Comparison of ENCODE assay signal across 1 cellular context in genomic region chr2:219498280-219499057, GRCh38.
A peak's percentile ranks its signal among the peaks of the same experiment; 100 is the strongest.
TF ChIP-seq lines count a peak whose summit lies in the region.

Gene GMPPA (plus strand): TSS chr2:219498891. CDS start chr2:219499976, 1,085 bp downstream.

TF ChIP-seq in HepG2, 621 proteins besides CTCF, POLR2A, EP300 and RAD21 (continued from another document and continues in another):
- TF ChIP-seq FUBP1 (CRISPR knock-in tag; IDR thresholded peaks at IDR 0.05; ENCODE audit: borderline replicate concordance) (no peak), U2AF2 (IDR thresholded peaks at IDR 0.05; ENCODE audit: low read depth, low read length) (no peak), GATAD2A (CRISPR knock-in tag; IDR thresholded peaks at IDR 0.05) (no peak), ZNF441 (CRISPR knock-in tag; IDR thresholded peaks at IDR 0.05; ENCODE audit: borderline replicate concordance) (no peak), KDM5B (CRISPR knock-in tag; IDR thresholded peaks at IDR 0.05; ENCODE audit: borderline replicate concordance) (peak; percentile 91), ISX (CRISPR knock-in tag; conservative IDR thresholded peaks at IDR 0.05) (no peak), ZEB1 (IDR thresholded peaks at IDR 0.05; ENCODE audit: insufficient replicate concordance, low read depth) (no peak), ZNF557 (CRISPR knock-in tag; IDR thresholded peaks at IDR 0.05) (no peak; the same call in 1 of the 2 replicates), ZSCAN22 (CRISPR knock-in tag; IDR thresholded peaks at IDR 0.05) (no peak), SALL2 (CRISPR knock-in tag; IDR thresholded peaks at IDR 0.05) (peak; percentile 70), ZNF567 (CRISPR knock-in tag; IDR thresholded peaks at IDR 0.05; ENCODE audit: borderline replicate concordance) (no peak), PRDM4 (CRISPR knock-in tag; IDR thresholded peaks at IDR 0.05; ENCODE audit: borderline replicate concordance) (no peak), ATF6 (CRISPR knock-in tag; conservative IDR thresholded peaks at IDR 0.05) (no peak), ZNF792 (CRISPR knock-in tag; IDR thresholded peaks at IDR 0.05) (no peak; the same call in 1 of the 2 replicates), TMF1 (CRISPR knock-in tag; IDR thresholded peaks at IDR 0.05; ENCODE audit: low read depth) (no peak), RAD51 (IDR thresholded peaks at IDR 0.05; ENCODE audit: borderline replicate concordance) (peak; percentile 22; the same call in 1 of the 2 replicates), ZNF549 (CRISPR knock-in tag; IDR thresholded peaks at IDR 0.05) (no peak; the same call in 1 of the 2 replicates), HCFC1 (IDR thresholded peaks at IDR 0.05; ENCODE audit: low read depth, low read length) (peak; percentile 97), RBM39 (IDR thresholded peaks at IDR 0.05; ENCODE audit: low read depth, low read length, poor library complexity, severe bottlenecking) (no peak), GLMP (CRISPR knock-in tag; IDR thresholded peaks at IDR 0.05; ENCODE audit: borderline replicate concordance) (no peak), ZFX (CRISPR knock-in tag; IDR thresholded peaks at IDR 0.05; ENCODE audit: low read depth) (peak; percentile 81), ATF4 (CRISPR knock-in tag; IDR thresholded peaks at IDR 0.05) (no peak), MBNL3 (CRISPR knock-in tag; conservative IDR thresholded peaks at IDR 0.05) (no peak), MTF2 (CRISPR knock-in tag; IDR thresholded peaks at IDR 0.05; ENCODE audit: borderline replicate concordance) (no peak), ZHX1 (CRISPR knock-in tag; IDR thresholded peaks at IDR 0.05; ENCODE audit: low read depth) (0 out of 2 replicates have a peak, but pooled peaks have one; percentile 45), ZNF292 (CRISPR knock-in tag; IDR thresholded peaks at IDR 0.05; ENCODE audit: borderline replicate concordance, low read depth) (no peak), NPAS2 (CRISPR knock-in tag; IDR thresholded peaks at IDR 0.05; ENCODE audit: borderline replicate concordance) (no peak), TARDBP (CRISPR knock-in tag; IDR thresholded peaks at IDR 0.05) (peak; percentile 77; the same call in 1 of the 2 replicates), KLF13 (CRISPR knock-in tag; IDR thresholded peaks at IDR 0.05) (no peak), ZNF724P (CRISPR knock-in tag; IDR thresholded peaks at IDR 0.05; ENCODE audit: borderline replicate concordance) (no peak; the same call in 1 of the 2 replicates), IKZF4 (CRISPR knock-in tag; IDR thresholded peaks at IDR 0.05; ENCODE audit: borderline replicate concordance, low read depth, not compliant biosample characterization) (no peak)
- TF ChIP-seq, protein P1, sequence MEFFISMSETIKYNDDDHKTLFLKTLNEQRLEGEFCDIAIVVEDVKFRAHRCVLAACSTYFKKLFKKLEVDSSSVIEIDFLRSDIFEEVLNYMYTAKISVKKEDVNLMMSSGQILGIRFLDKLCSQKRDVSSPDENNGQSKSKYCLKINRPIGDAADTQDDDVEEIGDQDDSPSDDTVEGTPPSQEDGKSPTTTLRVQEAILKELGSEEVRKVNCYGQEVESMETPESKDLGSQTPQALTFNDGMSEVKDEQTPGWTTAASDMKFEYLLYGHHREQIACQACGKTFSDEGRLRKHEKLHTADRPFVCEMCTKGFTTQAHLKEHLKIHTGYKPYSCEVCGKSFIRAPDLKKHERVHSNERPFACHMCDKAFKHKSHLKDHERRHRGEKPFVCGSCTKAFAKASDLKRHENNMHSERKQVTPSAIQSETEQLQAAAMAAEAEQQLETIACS (CRISPR knock-in tag; IDR thresholded peaks at IDR 0.05) = 0 out of 2 replicates have a peak, but pooled peaks have one; percentile 26
- TF ChIP-seq, protein P2, sequence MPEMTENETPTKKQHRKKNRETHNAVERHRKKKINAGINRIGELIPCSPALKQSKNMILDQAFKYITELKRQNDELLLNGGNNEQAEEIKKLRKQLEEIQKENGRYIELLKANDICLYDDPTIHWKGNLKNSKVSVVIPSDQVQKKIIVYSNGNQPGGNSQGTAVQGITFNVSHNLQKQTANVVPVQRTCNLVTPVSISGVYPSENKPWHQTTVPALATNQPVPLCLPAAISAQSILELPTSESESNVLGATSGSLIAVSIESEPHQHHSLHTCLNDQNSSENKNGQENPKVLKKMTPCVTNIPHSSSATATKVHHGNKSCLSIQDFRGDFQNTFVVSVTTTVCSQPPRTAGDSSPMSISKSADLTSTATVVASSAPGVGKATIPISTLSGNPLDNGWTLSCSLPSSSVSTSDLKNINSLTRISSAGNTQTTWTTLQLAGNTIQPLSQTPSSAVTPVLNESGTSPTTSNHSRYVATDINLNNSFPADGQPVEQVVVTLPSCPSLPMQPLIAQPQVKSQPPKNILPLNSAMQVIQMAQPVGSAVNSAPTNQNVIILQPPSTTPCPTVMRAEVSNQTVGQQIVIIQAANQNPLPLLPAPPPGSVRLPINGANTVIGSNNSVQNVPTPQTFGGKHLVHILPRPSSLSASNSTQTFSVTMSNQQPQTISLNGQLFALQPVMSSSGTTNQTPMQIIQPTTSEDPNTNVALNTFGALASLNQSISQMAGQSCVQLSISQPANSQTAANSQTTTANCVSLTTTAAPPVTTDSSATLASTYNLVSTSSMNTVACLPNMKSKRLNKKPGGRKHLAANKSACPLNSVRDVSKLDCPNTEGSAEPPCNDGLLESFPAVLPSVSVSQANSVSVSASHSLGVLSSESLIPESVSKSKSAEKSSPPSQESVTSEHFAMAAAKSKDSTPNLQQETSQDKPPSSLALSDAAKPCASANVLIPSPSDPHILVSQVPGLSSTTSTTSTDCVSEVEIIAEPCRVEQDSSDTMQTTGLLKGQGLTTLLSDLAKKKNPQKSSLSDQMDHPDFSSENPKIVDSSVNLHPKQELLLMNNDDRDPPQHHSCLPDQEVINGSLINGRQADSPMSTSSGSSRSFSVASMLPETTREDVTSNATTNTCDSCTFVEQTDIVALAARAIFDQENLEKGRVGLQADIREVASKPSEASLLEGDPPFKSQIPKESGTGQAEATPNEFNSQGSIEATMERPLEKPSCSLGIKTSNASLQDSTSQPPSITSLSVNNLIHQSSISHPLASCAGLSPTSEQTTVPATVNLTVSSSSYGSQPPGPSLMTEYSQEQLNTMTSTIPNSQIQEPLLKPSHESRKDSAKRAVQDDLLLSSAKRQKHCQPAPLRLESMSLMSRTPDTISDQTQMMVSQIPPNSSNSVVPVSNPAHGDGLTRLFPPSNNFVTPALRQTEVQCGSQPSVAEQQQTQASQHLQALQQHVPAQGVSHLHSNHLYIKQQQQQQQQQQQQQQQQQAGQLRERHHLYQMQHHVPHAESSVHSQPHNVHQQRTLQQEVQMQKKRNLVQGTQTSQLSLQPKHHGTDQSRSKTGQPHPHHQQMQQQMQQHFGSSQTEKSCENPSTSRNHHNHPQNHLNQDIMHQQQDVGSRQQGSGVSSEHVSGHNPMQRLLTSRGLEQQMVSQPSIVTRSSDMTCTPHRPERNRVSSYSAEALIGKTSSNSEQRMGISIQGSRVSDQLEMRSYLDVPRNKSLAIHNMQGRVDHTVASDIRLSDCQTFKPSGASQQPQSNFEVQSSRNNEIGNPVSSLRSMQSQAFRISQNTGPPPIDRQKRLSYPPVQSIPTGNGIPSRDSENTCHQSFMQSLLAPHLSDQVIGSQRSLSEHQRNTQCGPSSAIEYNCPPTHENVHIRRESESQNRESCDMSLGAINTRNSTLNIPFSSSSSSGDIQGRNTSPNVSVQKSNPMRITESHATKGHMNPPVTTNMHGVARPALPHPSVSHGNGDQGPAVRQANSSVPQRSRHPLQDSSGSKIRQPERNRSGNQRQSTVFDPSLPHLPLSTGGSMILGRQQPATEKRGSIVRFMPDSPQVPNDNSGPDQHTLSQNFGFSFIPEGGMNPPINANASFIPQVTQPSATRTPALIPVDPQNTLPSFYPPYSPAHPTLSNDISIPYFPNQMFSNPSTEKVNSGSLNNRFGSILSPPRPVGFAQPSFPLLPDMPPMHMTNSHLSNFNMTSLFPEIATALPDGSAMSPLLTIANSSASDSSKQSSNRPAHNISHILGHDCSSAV (CRISPR knock-in tag; IDR thresholded peaks at IDR 0.05; ENCODE audit: borderline replicate concordance) = peak; percentile 81; the same call in 1 of the 2 replicates
